In genomic region chr13:91348906-91349435, GRCh38 we compare ENCODE assay signal across 1 cellular context.
TF ChIP-seq lines count a peak whose summit lies in the region.

No MANE protein-coding gene starts in this region.

TF ChIP-seq in HEK293, 187 proteins besides CTCF, POLR2A, EP300 and RAD21 (continued from another document and continues in another):
- TF ChIP-seq PRDM10 (tag by site-specific recombination; IDR thresholded peaks at IDR 0.05) (no peak), ZNF548 (tag by site-specific recombination; IDR thresholded peaks at IDR 0.05) (no peak), ZNF112 (tag by site-specific recombination; IDR thresholded peaks at IDR 0.05) (no peak), HOXC10 (CRISPR knock-in tag; IDR thresholded peaks at IDR 0.05) (no peak), SP7 (tag by site-specific recombination; IDR thresholded peaks at IDR 0.05) (0 out of 2 replicates have a peak, but pooled peaks have one; percentile 55), ZNF580 (tag by site-specific recombination; IDR thresholded peaks at IDR 0.05) (no peak), YY1 (tag by site-specific recombination; IDR thresholded peaks at IDR 0.05) (peak; percentile 60; the same call in 1 of the 2 replicates), ZNF600 (tag by site-specific recombination; IDR thresholded peaks at IDR 0.05) (peak; percentile 55), ZNF626 (tag by site-specific recombination; IDR thresholded peaks at IDR 0.05) (no peak), ZNF433 (tag by site-specific recombination; IDR thresholded peaks at IDR 0.05; ENCODE audit: low read depth) (no peak), ZBTB7A (tag by site-specific recombination; IDR thresholded peaks at IDR 0.05; ENCODE audit: low read depth) (no peak), ZNF133 (tag by site-specific recombination; IDR thresholded peaks at IDR 0.05) (no peak), ZNF692 (tag by site-specific recombination; IDR thresholded peaks at IDR 0.05) (no peak), ZNF747 (tag by site-specific recombination; IDR thresholded peaks at IDR 0.05) (no peak), ZNF350 (tag by site-specific recombination; IDR thresholded peaks at IDR 0.05) (no peak), ZFP69B (tag by site-specific recombination; IDR thresholded peaks at IDR 0.05) (no peak), EGR2 (tag by site-specific recombination; IDR thresholded peaks at IDR 0.05; ENCODE audit: low read depth) (no peak), ZNF513 (tag by site-specific recombination; IDR thresholded peaks at IDR 0.05) (no peak), ZSCAN5A (tag by site-specific recombination; IDR thresholded peaks at IDR 0.05) (no peak), ZNF704 (tag by site-specific recombination; IDR thresholded peaks at IDR 0.05) (no peak), GLI2 (tag by site-specific recombination; IDR thresholded peaks at IDR 0.05; ENCODE audit: borderline replicate concordance, low read depth) (no peak), PRDM6 (tag by site-specific recombination; IDR thresholded peaks at IDR 0.05) (no peak), SETDB1 (IDR thresholded peaks at IDR 0.05; ENCODE audit: insufficient read length, low read length) (no peak), BCL6B (tag by site-specific recombination; IDR thresholded peaks at IDR 0.05) (no peak), ZNF280C (tag by site-specific recombination; IDR thresholded peaks at IDR 0.05) (no peak), ZNF585B (tag by site-specific recombination; IDR thresholded peaks at IDR 0.05) (no peak), ZNF530 (tag by site-specific recombination; IDR thresholded peaks at IDR 0.05; ENCODE audit: low read depth) (no peak), ZNF544 (tag by site-specific recombination; IDR thresholded peaks at IDR 0.05) (no peak), ZNF214 (tag by site-specific recombination; IDR thresholded peaks at IDR 0.05; ENCODE audit: borderline replicate concordance) (no peak), KLF16 (tag by site-specific recombination; IDR thresholded peaks at IDR 0.05) (no peak), HOXD13 (CRISPR knock-in tag; IDR thresholded peaks at IDR 0.05; ENCODE audit: borderline replicate concordance) (no peak), ZNF558 (tag by site-specific recombination; IDR thresholded peaks at IDR 0.05) (no peak), ZNF311 (tag by site-specific recombination; IDR thresholded peaks at IDR 0.05; ENCODE audit: borderline replicate concordance) (no peak), ZNF280D (tag by site-specific recombination; IDR thresholded peaks at IDR 0.05) (no peak), ZNF660 (tag by site-specific recombination; IDR thresholded peaks at IDR 0.05) (peak; percentile 66), ZNF174 (tag by site-specific recombination; IDR thresholded peaks at IDR 0.05) (no peak), PBX3 (CRISPR knock-in tag; IDR thresholded peaks at IDR 0.05) (no peak), KLF17 (tag by site-specific recombination; IDR thresholded peaks at IDR 0.05) (no peak), KLF7 (tag by site-specific recombination; IDR thresholded peaks at IDR 0.05; ENCODE audit: borderline replicate concordance) (no peak), ZBTB21 (tag by site-specific recombination; IDR thresholded peaks at IDR 0.05) (no peak), ZNF785 (tag by site-specific recombination; IDR thresholded peaks at IDR 0.05) (no peak), ZNF658 (tag by site-specific recombination; IDR thresholded peaks at IDR 0.05) (no peak)
